1 cellular context compared by ENCODE assay signal in genomic region chr10:87504667-87505365, GRCh38.
TF ChIP-seq lines count a peak whose summit lies in the region.

A gene with protein sequence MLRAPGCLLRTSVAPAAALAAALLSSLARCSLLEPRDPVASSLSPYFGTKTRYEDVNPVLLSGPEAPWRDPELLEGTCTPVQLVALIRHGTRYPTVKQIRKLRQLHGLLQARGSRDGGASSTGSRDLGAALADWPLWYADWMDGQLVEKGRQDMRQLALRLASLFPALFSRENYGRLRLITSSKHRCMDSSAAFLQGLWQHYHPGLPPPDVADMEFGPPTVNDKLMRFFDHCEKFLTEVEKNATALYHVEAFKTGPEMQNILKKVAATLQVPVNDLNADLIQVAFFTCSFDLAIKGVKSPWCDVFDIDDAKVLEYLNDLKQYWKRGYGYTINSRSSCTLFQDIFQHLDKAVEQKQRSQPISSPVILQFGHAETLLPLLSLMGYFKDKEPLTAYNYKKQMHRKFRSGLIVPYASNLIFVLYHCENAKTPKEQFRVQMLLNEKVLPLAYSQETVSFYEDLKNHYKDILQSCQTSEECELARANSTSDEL (plus strand): TSS chr10:87504893. CDS start chr10:87504916, 23 bp downstream.

TF ChIP-seq in K562, 482 proteins besides CTCF, POLR2A, EP300 and RAD21 (continued from another document and continues in another):
- TF ChIP-seq, protein P1, sequence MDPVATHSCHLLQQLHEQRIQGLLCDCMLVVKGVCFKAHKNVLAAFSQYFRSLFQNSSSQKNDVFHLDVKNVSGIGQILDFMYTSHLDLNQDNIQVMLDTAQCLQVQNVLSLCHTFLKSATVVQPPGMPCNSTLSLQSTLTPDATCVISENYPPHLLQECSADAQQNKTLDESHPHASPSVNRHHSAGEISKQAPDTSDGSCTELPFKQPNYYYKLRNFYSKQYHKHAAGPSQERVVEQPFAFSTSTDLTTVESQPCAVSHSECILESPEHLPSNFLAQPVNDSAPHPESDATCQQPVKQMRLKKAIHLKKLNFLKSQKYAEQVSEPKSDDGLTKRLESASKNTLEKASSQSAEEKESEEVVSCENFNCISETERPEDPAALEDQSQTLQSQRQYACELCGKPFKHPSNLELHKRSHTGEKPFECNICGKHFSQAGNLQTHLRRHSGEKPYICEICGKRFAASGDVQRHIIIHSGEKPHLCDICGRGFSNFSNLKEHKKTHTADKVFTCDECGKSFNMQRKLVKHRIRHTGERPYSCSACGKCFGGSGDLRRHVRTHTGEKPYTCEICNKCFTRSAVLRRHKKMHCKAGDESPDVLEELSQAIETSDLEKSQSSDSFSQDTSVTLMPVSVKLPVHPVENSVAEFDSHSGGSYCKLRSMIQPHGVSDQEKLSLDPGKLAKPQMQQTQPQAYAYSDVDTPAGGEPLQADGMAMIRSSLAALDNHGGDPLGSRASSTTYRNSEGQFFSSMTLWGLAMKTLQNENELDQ (CRISPR knock-in tag; IDR thresholded peaks at IDR 0.05; ENCODE audit: borderline replicate concordance) = no peak
- no peak for TF ChIP-seq SMARCE1 (IDR thresholded peaks at IDR 0.05)
- TF ChIP-seq LEF1 (IDR thresholded peaks at IDR 0.05) = no peak
- no peak for TF ChIP-seq PTBP1 (IDR thresholded peaks at IDR 0.05; ENCODE audit: low read depth, low read length)
- TF ChIP-seq ZNF644 (tag; IDR thresholded peaks at IDR 0.05; ENCODE audit: low read depth) = no peak
- no peak for TF ChIP-seq CHD1 (IDR thresholded peaks at IDR 0.05; ENCODE audit: low read length)
- no peak for TF ChIP-seq ELF4 (CRISPR knock-in tag; IDR thresholded peaks at IDR 0.05)
- TF ChIP-seq ARHGAP35 (IDR thresholded peaks at IDR 0.05; ENCODE audit: partially characterized antibody) = no peak
- no peak for TF ChIP-seq THAP12 (CRISPR knock-in tag; IDR thresholded peaks at IDR 0.05)
- TF ChIP-seq ZBED1 (IDR thresholded peaks at IDR 0.05) = no peak
- no peak for TF ChIP-seq SMAD1 (IDR thresholded peaks at IDR 0.05; ENCODE audit: low read depth, low read length, partially characterized antibody)
- TF ChIP-seq CUX1 (CRISPR knock-in tag; IDR thresholded peaks at IDR 0.05) = no peak
- peak in 1 of 2 experiments; percentile 55; a peak in 1 of 4 replicates for TF ChIP-seq BCLAF1 (IDR thresholded peaks at IDR 0.05; ENCODE audit: borderline replicate concordance in 1 of 2, control insufficient read depth in 1 of 2, low read depth in 2 of 2, low read length in 1 of 2)
- no peak for TF ChIP-seq PYGO2 (tag; IDR thresholded peaks at IDR 0.05)
- no peak; the same call in none of the 2 replicates for TF ChIP-seq RB1 (IDR thresholded peaks at IDR 0.05; ENCODE audit: low read depth)
- no peak for TF ChIP-seq SRSF3 (IDR thresholded peaks at IDR 0.05; ENCODE audit: insufficient read depth, low read length)
- no peak for TF ChIP-seq ZKSCAN1 (IDR thresholded peaks at IDR 0.05; ENCODE audit: low read depth, low read length)
- TF ChIP-seq TAF9B (IDR thresholded peaks at IDR 0.05; ENCODE audit: partially characterized antibody) = peak; percentile 51
- TF ChIP-seq LARP7 (IDR thresholded peaks at IDR 0.05) = no peak
- no peak for TF ChIP-seq ZNF830 (CRISPR knock-in tag; IDR thresholded peaks at IDR 0.05)
- peak; percentile 69; the same call in 1 of the 2 replicates for TF ChIP-seq PHF8 (IDR thresholded peaks at IDR 0.05; ENCODE audit: borderline replicate concordance, low read length)
- TF ChIP-seq DMBX1 (CRISPR knock-in tag; IDR thresholded peaks at IDR 0.05; ENCODE audit: borderline replicate concordance) = no peak
- TF ChIP-seq RFX1 (IDR thresholded peaks at IDR 0.05) = no peak
- TF ChIP-seq ZNF3 (CRISPR knock-in tag; IDR thresholded peaks at IDR 0.05) = no peak
- TF ChIP-seq ZBTB8A (IDR thresholded peaks at IDR 0.05; ENCODE audit: partially characterized antibody) = no peak
- no peak for TF ChIP-seq KLF6 (CRISPR knock-in tag; IDR thresholded peaks at IDR 0.05; ENCODE audit: borderline replicate concordance)
- TF ChIP-seq ZBTB1 (CRISPR knock-in tag; IDR thresholded peaks at IDR 0.05; ENCODE audit: borderline replicate concordance, low read depth) = peak; percentile 61; the same call in 1 of the 2 replicates
- no peak for TF ChIP-seq MCM5 (IDR thresholded peaks at IDR 0.05; ENCODE audit: low read depth)
- TF ChIP-seq, protein P2, sequence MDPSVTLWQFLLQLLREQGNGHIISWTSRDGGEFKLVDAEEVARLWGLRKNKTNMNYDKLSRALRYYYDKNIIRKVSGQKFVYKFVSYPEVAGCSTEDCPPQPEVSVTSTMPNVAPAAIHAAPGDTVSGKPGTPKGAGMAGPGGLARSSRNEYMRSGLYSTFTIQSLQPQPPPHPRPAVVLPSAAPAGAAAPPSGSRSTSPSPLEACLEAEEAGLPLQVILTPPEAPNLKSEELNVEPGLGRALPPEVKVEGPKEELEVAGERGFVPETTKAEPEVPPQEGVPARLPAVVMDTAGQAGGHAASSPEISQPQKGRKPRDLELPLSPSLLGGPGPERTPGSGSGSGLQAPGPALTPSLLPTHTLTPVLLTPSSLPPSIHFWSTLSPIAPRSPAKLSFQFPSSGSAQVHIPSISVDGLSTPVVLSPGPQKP (CRISPR knock-in tag; IDR thresholded peaks at IDR 0.05) = no peak
- no peak for TF ChIP-seq ZNF76 (CRISPR knock-in tag; IDR thresholded peaks at IDR 0.05; ENCODE audit: borderline replicate concordance)
- peak; percentile 86 for TF ChIP-seq ZNF407 (IDR thresholded peaks at IDR 0.05; ENCODE audit: low read depth)
- peak; percentile 66 for TF ChIP-seq C11orf30 (IDR thresholded peaks at IDR 0.05; ENCODE audit: low read depth)
- no peak for TF ChIP-seq ZNF717 (CRISPR knock-in tag; IDR thresholded peaks at IDR 0.05)
- TF ChIP-seq TBP (optimal IDR thresholded peaks at IDR 0.05; ENCODE audit: low read depth, low read length) = peak; percentile 41
- TF ChIP-seq ZNF41 (CRISPR knock-in tag; conservative IDR thresholded peaks at IDR 0.05) = no peak
- TF ChIP-seq ZSCAN29 (IDR thresholded peaks at IDR 0.05) = no peak
- no peak for TF ChIP-seq ZNF584 (CRISPR knock-in tag; IDR thresholded peaks at IDR 0.05; ENCODE audit: low read depth)
- TF ChIP-seq ZNF12 (CRISPR knock-in tag; IDR thresholded peaks at IDR 0.05) = no peak
